13 cellular contexts compared by ENCODE assay signal in the genomic region with DNA sequence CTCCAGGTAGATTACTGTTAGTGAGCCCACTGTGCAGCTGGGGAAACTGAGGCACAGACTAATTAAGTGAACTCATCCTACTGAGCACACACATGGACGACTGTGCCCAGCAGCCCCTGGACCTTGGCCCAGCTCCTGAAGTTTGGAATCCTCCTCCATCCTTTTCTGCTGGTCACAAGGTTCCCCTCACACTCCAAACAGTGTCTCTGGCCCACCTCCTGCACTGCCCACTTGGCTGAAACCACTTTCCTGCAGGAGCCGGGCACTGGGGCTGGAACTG. TPM values are rescaled to one million over a fixed set of nuclear protein-coding genes. Genes with fewer than 3 reads are reported as not detected.
DNase-seq lines count a peak whose midpoint lies in the region; ATAC-seq, FAIRE-seq and TF ChIP-seq lines count a peak whose summit lies in the region.
"Had no signal": no experiment of that assay in that cellular context is flagged by ENCODE, and none has a peak within 500 bp of the region (broad histone marks: within the 10 kb centered on the region; RNA-seq: fewer than 3 reads in every experiment).

No MANE protein-coding gene starts in this region.

- WGBS in right cardiac atrium = 22% methylated on average over 2 of the region's 2 CpGs

- peak overlapping the region; percentile 85 for H3K27ac ChIP-seq in right cardiac atrium (ENCODE audit: low read length)
- H3K27ac ChIP-seq in CD4-positive, alpha-beta memory T cell (ENCODE audit: low read depth, low read length) = no peak overlapping the region

- peaks cover 13% of the 10 kb centered on the region for H3K4me1 ChIP-seq in adipocyte (ENCODE audit: control insufficient read depth, insufficient read depth, low read length)
- peaks cover 29% of the 10 kb centered on the region for H3K4me1 ChIP-seq in right cardiac atrium (ENCODE audit: control insufficient read depth, insufficient read depth, low read length)
- peaks cover 61% of the 10 kb centered on the region for H3K4me1 ChIP-seq in skeletal muscle satellite cell (ENCODE audit: control insufficient read depth, insufficient read depth, low read length)
- peaks cover 63% of the 10 kb centered on the region for H3K4me1 ChIP-seq in CD4-positive, alpha-beta memory T cell (ENCODE audit: insufficient read depth, low read length)

- peak overlapping the region in 1 of 8 donors; percentile 7 for H3K4me3 Mint-ChIP-seq in CD4-positive, alpha-beta memory T cell

- POLR2A ChIA-PET in CD4-positive, alpha-beta memory T cell (lab: Charles Lee; ENCODE audit: partially characterized antibody) = interaction anchor here (0.8 kb wide), 1 partner anchor 52 kb away, joined by 3 read pairs; no protein-coding TSS in a partner anchor

- peaks cover 28 to 78% (median 56%) of the 10 kb centered on the region in 4 donors for H3K4me1 Mint-ChIP-seq in CD4-positive, alpha-beta memory T cell

- H3K4me2 ChIP-seq in skeletal muscle satellite cell (ENCODE audit: low read length) = peak overlapping the region; percentile 84

- CTCF ChIA-PET in CD4-positive, alpha-beta memory T cell (lab: Charles Lee; ENCODE audit: partially characterized antibody) = interaction anchor here (1.7 to 12.4 kb wide), 3 partner anchors 10 to 89 kb away, joined by 7 to 161 read pairs (median 14); partner anchors contain the start of gene AANAT

- peaks cover 2% of the 10 kb centered on the region for H3K27me3 ChIP-seq in adipocyte (replicated peaks; ENCODE audit: control insufficient read depth, insufficient read depth, low read length)
- H3K27me3 ChIP-seq in right cardiac atrium (ENCODE audit: control insufficient read depth, insufficient read depth) = no peaks in the 10 kb centered on the region
- no peaks in the 10 kb centered on the region for H3K27me3 ChIP-seq in skeletal muscle satellite cell (ENCODE audit: control insufficient read depth, insufficient read depth, low read length)
- H3K27me3 ChIP-seq in CD4-positive, alpha-beta memory T cell (ENCODE audit: insufficient read depth, low read length) = no peaks in the 10 kb centered on the region

- no peaks in the 10 kb centered on the region for H3K27me3 Mint-ChIP-seq in CD4-positive, alpha-beta memory T cell

- H3K4me3 ChIP-seq in GM12865 (ENCODE audit: low read depth, low read length) (peak overlapping the region; percentile 72), adipocyte (ENCODE audit: low read length) (no peak overlapping the region), right cardiac atrium (ENCODE audit: low read length) (no peak overlapping the region), skeletal muscle satellite cell (ENCODE audit: low read length) (peak overlapping the region; percentile 49)
- H3K4me3 ChIP-seq in CD4-positive, alpha-beta memory T cell (ENCODE audit: low read length in 2 of 2) = no peak overlapping the region

- no peak for DNase-seq in GM12865 (ENCODE audit: low read depth)
- DNase-seq in adipocyte (ENCODE audit: low read depth) = no peak
- no peak for DNase-seq in right cardiac atrium
- no peak for DNase-seq in HTR-8/SVneo (ENCODE audit: insufficient read length, low spot score)
- DNase-seq in MV-4-11 (lab: John Stamatoyannopoulos, UW) = no peak
- DNase-seq in CD4-positive, alpha-beta memory T cell = no peak
- DNase-seq: activated effector memory CD4-positive, alpha-beta T cell treated with anti-CD3 and anti-CD28 coated beads, Interleukin-2, amount 50 U/mL, for 16 hours had no signal

- H3K27ac Mint-ChIP-seq in CD4-positive, alpha-beta memory T cell = no peak overlapping the region

- no peaks in the 10 kb centered on the region for H3K36me3 ChIP-seq in adipocyte (ENCODE audit: control insufficient read depth, insufficient read depth, low read length, severe bottlenecking)
- no peaks in the 10 kb centered on the region for H3K36me3 ChIP-seq in skeletal muscle satellite cell (ENCODE audit: insufficient read depth, low read length)
- H3K36me3 ChIP-seq in CD4-positive, alpha-beta memory T cell (ENCODE audit: insufficient read depth, low read length) = no peaks in the 10 kb centered on the region

- H3K9ac ChIP-seq in adipocyte (ENCODE audit: low read length) (peak overlapping the region; percentile 7), skeletal muscle satellite cell (ENCODE audit: low read depth, low read length) (peak overlapping the region; percentile 63)

- no peak for ATAC-seq in right cardiac atrium
- no peak for ATAC-seq in HG02840 (IDR thresholded peaks at IDR 0.05; ENCODE audit: low FRiP score, unreplicated experiment)

- intact Hi-C loops in right cardiac atrium (cut with DNase I) = no loop called here
- intact Hi-C loops in CD4-positive, alpha-beta memory T cell (cut with micrococcal nuclease) = no loop called here

- TF ChIP-seq CTCF in GM12865 (IDR thresholded peaks at IDR 0.05; ENCODE audit: insufficient read depth, low read depth, low read length, missing control alignments) = no peak

- peaks cover 0 to 4% of the 10 kb centered on the region in 2 donors for H3K36me3 Mint-ChIP-seq in CD4-positive, alpha-beta memory T cell

- no peak for FAIRE-seq in HTR-8/SVneo (lab: Jason Lieb, UNC)
- FAIRE-seq: TTC549 had no signal

- no peaks in the 10 kb centered on the region for H3K9me3 Mint-ChIP-seq in CD4-positive, alpha-beta memory T cell

- no peaks in the 10 kb centered on the region for H3K9me3 ChIP-seq in adipocyte (ENCODE audit: control insufficient read depth, low read length)
- H3K9me3 ChIP-seq in right cardiac atrium (ENCODE audit: control insufficient read depth, low read length) = no peaks in the 10 kb centered on the region
- no peaks in the 10 kb centered on the region for H3K9me3 ChIP-seq in skeletal muscle satellite cell (replicated peaks; ENCODE audit: low read length)
- no peaks in the 10 kb centered on the region for H3K9me3 ChIP-seq in CD4-positive, alpha-beta memory T cell (ENCODE audit: control insufficient read depth in 1 of 2, low read length in 2 of 2)

RNA-seq across cellular contexts. Expression of gene RHBDF2, which starts 3.6 kb away (rescaled TPM):
- total RNA-seq in right cardiac atrium = 10 to 100 TPM; 10.2 to 16.4 (median 12.8) TPM
- 11.2 TPM for polyA plus RNA-seq in right cardiac atrium
- total RNA-seq in skeletal muscle satellite cell (2012; rRNA removed) = 6.6 and 9.6 TPM in 2 replicates
- total RNA-seq in CD4-positive, alpha-beta memory T cell = 10 to 100 TPM; 50.0 to 62.2 TPM
- 10 to 100 TPM in 1 of 2 donors, 1 to 10 TPM in 1; 5.4 to 15.2 TPM for polyA plus RNA-seq in CD4-positive, alpha-beta memory T cell

RNA-seq across cellular contexts. Expression of gene AANAT, which starts 30.2 kb away (rescaled TPM):
- total RNA-seq in right cardiac atrium = not detected
- not detected for polyA plus RNA-seq in right cardiac atrium
- total RNA-seq in skeletal muscle satellite cell (2012; rRNA removed) = under 0.01 TPM in 1 of 2 replicates, not detected in the other
- not detected for total RNA-seq in CD4-positive, alpha-beta memory T cell
- polyA plus RNA-seq in CD4-positive, alpha-beta memory T cell = not detected
- total RNA-seq: esophagus mucosa, left lobe of liver, urinary bladder had no signal
- polyA plus RNA-seq: urinary bladder had no signal

RNA-seq across cellular contexts. Expression of gene CYGB, which starts 39.9 kb away (rescaled TPM):
- 10 to 100 TPM; 46.6 to 83.9 (median 67.3) TPM for total RNA-seq in right cardiac atrium
- polyA plus RNA-seq in right cardiac atrium = 58.7 TPM
- 12.7 and 12.9 TPM in 2 replicates for total RNA-seq in skeletal muscle satellite cell (2012; rRNA removed)
- total RNA-seq in CD4-positive, alpha-beta memory T cell = not detected
- polyA plus RNA-seq in CD4-positive, alpha-beta memory T cell = not detected

RNA-seq across cellular contexts. Expression of gene PRCD, which starts 42.2 kb away (rescaled TPM):
- total RNA-seq in right cardiac atrium = 10 to 100 TPM in 3 of 4 donors, 1 to 10 TPM in 1; 6.1 to 11.6 (median 10.9) TPM
- 9.8 TPM for polyA plus RNA-seq in right cardiac atrium
- 0.22 and 1.0 TPM in 2 replicates for total RNA-seq in skeletal muscle satellite cell (2012; rRNA removed)
- total RNA-seq in CD4-positive, alpha-beta memory T cell = not detected
- polyA plus RNA-seq in CD4-positive, alpha-beta memory T cell = not detected

RNA-seq across cellular contexts. Expression of gene UBE2O, which starts 44.7 kb away (rescaled TPM):
- 10 to 100 TPM; 24.2 to 37.3 (median 34.1) TPM for total RNA-seq in right cardiac atrium
- polyA plus RNA-seq in right cardiac atrium = 23.0 TPM
- total RNA-seq in skeletal muscle satellite cell (2012; rRNA removed) = 23.8 and 26.0 TPM in 2 replicates
- total RNA-seq in CD4-positive, alpha-beta memory T cell = 10 to 100 TPM; 42.5 to 43.7 TPM
- 10 to 100 TPM in 1 of 2 donors, 1 to 10 TPM in 1; 4.5 to 14.6 TPM for polyA plus RNA-seq in CD4-positive, alpha-beta memory T cell

Comparison
In these comparisons a context has a peak if more than half of its experiments do, and no peak if none do; other contexts are left out.
1. H3K4me3 ChIP-seq: peak in GM12865 (single experiment) and skeletal muscle satellite cell (single experiment); none in adipocyte (single experiment), right cardiac atrium (single experiment) and CD4-positive, alpha-beta memory T cell (0 of 2).
2. RNA of gene CYGB, which starts 39.9 kb away (total RNA-seq): 46.6 to 83.9 TPM in right cardiac atrium; not detected in CD4-positive, alpha-beta memory T cell; every median in the first group is over 10 times any median in the second.